Comparison of ENCODE assay signal across 19 cellular contexts in genomic region chr4:79982587-79983327, GRCh38.
DNase-seq lines count a peak whose midpoint lies in the region; ATAC-seq, FAIRE-seq and TF ChIP-seq lines count a peak whose summit lies in the region.
"Had no signal": no experiment of that assay in that cellular context is flagged by ENCODE, and none has a peak within 500 bp of the region (broad histone marks: within the 10 kb centered on the region; RNA-seq: fewer than 3 reads in every experiment).

No MANE protein-coding gene starts in this region.

- H3K36me3 Mint-ChIP-seq in activated CD8-positive, alpha-beta T cell treated with anti-CD3 and anti-CD28 coated beads for 36 hours (ENCODE audit: low read depth): no peaks in the 10 kb centered on the region

- H3K4me3 Mint-ChIP-seq in activated CD8-positive, alpha-beta T cell treated with anti-CD3 and anti-CD28 coated beads for 36 hours: no peak overlapping the region
- H3K4me3 Mint-ChIP-seq: CD8-positive, alpha-beta memory T cell had no signal

- POLR2A ChIA-PET in activated CD8-positive, alpha-beta T cell treated with anti-CD3 and anti-CD28 coated beads for 36 hours (lab: Charles Lee): no interaction called here

- TF ChIP-seq CTCF in AG09319 (IDR thresholded peaks at IDR 0.05; ENCODE audit: low read depth, low read length): no peak
- TF ChIP-seq CTCF in activated CD8-positive, alpha-beta T cell treated with anti-CD3 and anti-CD28 coated beads for 36 hours (IDR thresholded peaks at IDR 0.05): no peak

- H3K27me3 Mint-ChIP-seq in activated CD8-positive, alpha-beta T cell treated with anti-CD3 and anti-CD28 coated beads for 36 hours: no peaks in the 10 kb centered on the region
- H3K27me3 Mint-ChIP-seq: CD8-positive, alpha-beta memory T cell had no signal

- intact Hi-C loops in activated CD8-positive, alpha-beta T cell treated with anti-CD3 and anti-CD28 coated beads for 36 hours (cut with micrococcal nuclease): no loop called here

- no peak overlapping the region for H3K27ac Mint-ChIP-seq in activated CD8-positive, alpha-beta T cell treated with anti-CD3 and anti-CD28 coated beads for 36 hours
- H3K27ac Mint-ChIP-seq: CD8-positive, alpha-beta memory T cell had no signal

- TF ChIP-seq POLR2A in GM18505 (IDR thresholded peaks at IDR 0.05; ENCODE audit: borderline replicate concordance, extremely low read depth, insufficient read depth, insufficient read length): no peak

- ATAC-seq in HG03139 (IDR thresholded peaks at IDR 0.05; ENCODE audit: unreplicated experiment): no peak
- no peak for ATAC-seq in GM18505 (IDR thresholded peaks at IDR 0.05; ENCODE audit: unreplicated experiment)
- ATAC-seq in activated CD8-positive, alpha-beta T cell treated with anti-CD3 and anti-CD28 coated beads for 36 hours: no peak
- ATAC-seq: HCT116 had no signal

- FAIRE-seq in GM19239 (lab: Jason Lieb, UNC): peak; percentile 44

- CTCF ChIA-PET in activated CD8-positive, alpha-beta T cell treated with anti-CD3 and anti-CD28 coated beads for 36 hours (lab: Charles Lee): interaction anchor here (1.4 kb wide), 1 partner anchor 143 kb away, joined by 4 read pairs; no protein-coding TSS in a partner anchor

- H3K4me1 Mint-ChIP-seq in activated CD8-positive, alpha-beta T cell treated with anti-CD3 and anti-CD28 coated beads for 36 hours (ENCODE audit: low read depth): peaks cover 11% of the 10 kb centered on the region

- H3K9me3 Mint-ChIP-seq in activated CD8-positive, alpha-beta T cell treated with anti-CD3 and anti-CD28 coated beads for 36 hours: no peaks in the 10 kb centered on the region
- H3K9me3 Mint-ChIP-seq: CD8-positive, alpha-beta memory T cell had no signal

- DNase-seq in AG09319 (ENCODE audit: extremely low read depth, low read depth): peak; percentile 37
- DNase-seq in GM19239 (ENCODE audit: insufficient read length, low spot score): no peak
- peak; percentile 22 to 55 for DNase-seq in dermis microvascular lymphatic vessel endothelial cell (ENCODE audit: low read depth in 2 of 2)
- DNase-seq in iris pigment epithelial cell (ENCODE audit: low read depth): peak; percentile 14
- DNase-seq in activated CD8-positive, alpha-beta T cell treated with anti-CD3 and anti-CD28 coated beads for 36 hours: no peak
- DNase-seq in NCI-H2029 (lab: John Stamatoyannopoulos, UW): no peak
- DNase-seq: CD8-positive, alpha-beta memory T cell; DND-41; KBM-7; MV-4-11; NCI-H1417; NCI-H187 treated with DMSO at 0.1 percent for 48 hours; NCI-H2171; NCI-H446 treated with DMSO at 0.1 percent for 48 hours; NK-92 treated with Interleukin-12 subunit alpha and Interleukin-12 subunit beta, amount 100 ng/mL, for 24 hours; SHP77 treated with DMSO at 0.1 percent for 48 hours had no signal

Comparison
In these comparisons a context has a peak if more than half of its experiments do, and no peak if none do; other contexts are left out.
1. DNase-seq: peak in AG09319 (single experiment), dermis microvascular lymphatic vessel endothelial cell (2 of 2) and iris pigment epithelial cell (single experiment); none in GM19239 (single experiment), activated CD8-positive, alpha-beta T cell treated with anti-CD3 and anti-CD28 coated beads for 36 hours (single experiment) and NCI-H2029 (single experiment).